ENCODE assay signal across 8 cellular contexts in genomic region chr7:66140924-66141323, GRCh38. TPM values are rescaled to one million over a fixed set of nuclear protein-coding genes. Genes with fewer than 3 reads are reported as not detected.
A peak's percentile ranks its signal among the peaks of the same experiment; 100 is the strongest.
DNase-seq lines count a peak whose midpoint lies in the region; ATAC-seq and TF ChIP-seq lines count a peak whose summit lies in the region.

No MANE protein-coding gene starts in this region.

- H3K36me3 Mint-ChIP-seq in progenitor cell of endocrine pancreas (ENCODE audit: insufficient read depth): peaks cover 31% of the 10 kb centered on the region

- intact Hi-C loops in head of caudate nucleus (cut with DNase I): no loop called here

- no peak overlapping the region for H3K4me3 ChIP-seq in WERI-Rb-1 (ENCODE audit: low read depth, low read length)

- TF ChIP-seq CTCF in WERI-Rb-1 (IDR thresholded peaks at IDR 0.05; ENCODE audit: low read depth, low read length) (peak; percentile 49; the same call in 1 of the 2 replicates), progenitor cell of endocrine pancreas (IDR thresholded peaks at IDR 0.05; ENCODE audit: unreplicated experiment) (peak; percentile 67)

- H3K27ac ChIP-seq in WERI-Rb-1: no peak overlapping the region

- DNase-seq in NCI-H1105 treated with DMSO at 0.1 percent for 48 hours (lab: John Stamatoyannopoulos, UW): peak; percentile 10
- DNase-seq in NCI-H1105 (lab: John Stamatoyannopoulos, UW): no peak
- peak; percentile 45 for DNase-seq in WERI-Rb-1
- DNase-seq in head of caudate nucleus: peak; percentile 43 to 88 (median 68)
- peak; percentile 16 for DNase-seq in progenitor cell of endocrine pancreas (ENCODE audit: low spot score, unreplicated experiment)
- DNase-seq in OCI-M2 (lab: John Stamatoyannopoulos, UW; ENCODE audit: unreplicated experiment): no peak
- no peak for DNase-seq in GM19240 (ENCODE audit: insufficient read length, low spot score)

- peaks cover 40% of the 10 kb centered on the region for H3K36me3 ChIP-seq in WERI-Rb-1

- H3K4me3 Mint-ChIP-seq in progenitor cell of endocrine pancreas (ENCODE audit: low read depth): no peak overlapping the region

- peaks cover 27% of the 10 kb centered on the region for H3K4me1 Mint-ChIP-seq in progenitor cell of endocrine pancreas (ENCODE audit: low read depth)

- no peak for ATAC-seq in GM18868 (IDR thresholded peaks at IDR 0.05; ENCODE audit: unreplicated experiment)

- H3K9me3 Mint-ChIP-seq in progenitor cell of endocrine pancreas (ENCODE audit: low read depth): no peaks in the 10 kb centered on the region

- H3K9me3 ChIP-seq in WERI-Rb-1 (ENCODE audit: severe bottlenecking): no peaks in the 10 kb centered on the region

- H3K27ac Mint-ChIP-seq in progenitor cell of endocrine pancreas: no peak overlapping the region

- no peaks in the 10 kb centered on the region for H3K27me3 Mint-ChIP-seq in progenitor cell of endocrine pancreas

- no peaks in the 10 kb centered on the region for H3K27me3 ChIP-seq in WERI-Rb-1 (ENCODE audit: insufficient read depth, low read depth, severe bottlenecking)

RNA-seq across cellular contexts. Expression of gene CRCP, which starts 26.3 kb away (rescaled TPM):
- total RNA-seq in progenitor cell of endocrine pancreas: 32.4 and 34.8 TPM in 2 replicates

Comparison
In these comparisons a context has a peak if more than half of its experiments do, and no peak if none do; other contexts are left out.
1. DNase-seq: peak in NCI-H1105 treated with DMSO at 0.1 percent for 48 hours (single experiment), WERI-Rb-1 (single experiment), head of caudate nucleus (42 of 42) and progenitor cell of endocrine pancreas (single experiment); none in NCI-H1105 (single experiment), OCI-M2 (single experiment) and GM19240 (single experiment).